8 cellular contexts compared by ENCODE assay signal in the genomic region with DNA sequence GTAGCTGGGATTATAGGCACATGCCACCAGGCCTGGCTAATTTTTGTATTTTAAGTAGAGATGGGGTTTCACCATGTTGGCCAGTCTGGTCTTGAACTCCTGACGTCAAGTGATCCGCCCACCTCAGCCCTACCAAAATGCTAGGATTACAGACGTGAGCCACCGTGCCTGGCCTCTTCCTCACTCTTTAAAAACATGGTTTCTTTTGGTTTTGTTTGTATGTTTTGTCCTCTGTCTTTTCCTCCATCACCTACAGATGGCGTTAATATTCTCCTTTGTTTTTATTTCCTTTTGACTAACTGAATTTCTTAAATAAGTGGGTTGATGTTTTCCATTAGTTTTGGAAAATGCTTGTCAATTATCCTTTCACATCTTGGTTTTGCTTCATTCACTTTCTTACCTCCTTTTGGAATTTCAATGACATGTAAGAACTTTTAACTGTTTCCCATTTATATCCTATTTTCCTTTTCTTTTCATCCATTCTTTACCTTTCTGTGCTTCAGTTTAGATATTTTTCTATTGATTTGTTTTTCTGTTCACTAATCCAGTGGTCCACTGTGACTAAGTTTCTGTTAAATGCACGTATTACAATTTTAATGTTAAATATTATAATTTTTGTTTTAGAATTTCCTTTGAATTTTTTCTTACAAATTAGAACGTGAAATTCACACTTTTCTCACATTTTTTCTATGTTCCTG.
DNase-seq lines count a peak whose midpoint lies in the region; ATAC-seq, FAIRE-seq and TF ChIP-seq lines count a peak whose summit lies in the region.

No MANE protein-coding gene starts in this region.

- no peak overlapping the region for H3K4me3 Mint-ChIP-seq in astrocyte (ENCODE audit: unreplicated experiment)

- H4K91ac ChIP-seq in mesenchymal stem cell (ENCODE audit: low read length) = no peak overlapping the region

- peaks cover 7% of the 10 kb centered on the region for H3K4me1 Mint-ChIP-seq in astrocyte (ENCODE audit: low read depth, unreplicated experiment)

- peaks cover 3% of the 10 kb centered on the region for H3K9me3 Mint-ChIP-seq in astrocyte (ENCODE audit: unreplicated experiment)

- H2BK5ac ChIP-seq in mesenchymal stem cell (ENCODE audit: low read depth, low read length, poor library complexity, severe bottlenecking) = no peak overlapping the region

- H2BK120ac ChIP-seq in mesenchymal stem cell (ENCODE audit: low read depth, low read length) = no peak overlapping the region

- H3K14ac ChIP-seq in mesenchymal stem cell (ENCODE audit: low read length in 2 of 2) = no peak overlapping the region

- no peak overlapping the region for H3K27ac Mint-ChIP-seq in astrocyte (ENCODE audit: unreplicated experiment)

- H3K4me1 ChIP-seq in DND-41 (ENCODE audit: insufficient read depth, low read length) = no peaks in the 10 kb centered on the region
- H3K4me1 ChIP-seq in astrocyte (ENCODE audit: insufficient read depth, low read length) = no peaks in the 10 kb centered on the region
- H3K4me1 ChIP-seq in mesenchymal stem cell (ENCODE audit: control insufficient read depth, insufficient read depth, low read depth, low read length) = no peaks in the 10 kb centered on the region

- H3K79me1 ChIP-seq in mesenchymal stem cell (replicated peaks; ENCODE audit: low read length, poor library complexity, severe bottlenecking) = no peaks in the 10 kb centered on the region

- H2AFZ ChIP-seq in DND-41 (ENCODE audit: low read depth, low read length) (no peak overlapping the region), astrocyte (ENCODE audit: low read depth, low read length) (no peak overlapping the region), mesenchymal stem cell (ENCODE audit: low read depth, low read length) (no peak overlapping the region)

- H3K4me3 ChIP-seq in DND-41 (ENCODE audit: low read depth in 1 of 2, low read length in 2 of 2) (no peak overlapping the region), HL-60 (replicated peaks; ENCODE audit: insufficient read depth, low read length) (no peak overlapping the region), astrocyte (ENCODE audit: insufficient read depth, low read depth, low read length) (no peak overlapping the region), mesenchymal stem cell (ENCODE audit: insufficient read depth in 1 of 2, low read depth in 1 of 2, low read length in 2 of 2) (no peak overlapping the region), WERI-Rb-1 (ENCODE audit: low read depth, low read length) (no peak overlapping the region)

- no peak overlapping the region for H3K4ac ChIP-seq in mesenchymal stem cell (ENCODE audit: low read depth in 1 of 2, low read length in 2 of 2)

- no CpG with 5 or more reads among the region's 7 CpGs for WGBS in mesenchymal stem cell

- H4K20me1 ChIP-seq in DND-41 (ENCODE audit: insufficient read depth, low read length) (no peaks in the 10 kb centered on the region), astrocyte (ENCODE audit: insufficient read depth, low read length) (no peaks in the 10 kb centered on the region)

- no peak overlapping the region for H2BK12ac ChIP-seq in mesenchymal stem cell (ENCODE audit: low read length in 2 of 2)

- FAIRE-seq in astrocyte (lab: Jason Lieb, UNC) = no peak

- no peaks in the 10 kb centered on the region for H3K79me2 ChIP-seq in DND-41 (ENCODE audit: insufficient read depth, low read length)
- no peaks in the 10 kb centered on the region for H3K79me2 ChIP-seq in astrocyte (ENCODE audit: insufficient read depth, low read length)

- no peak overlapping the region for H4K8ac ChIP-seq in mesenchymal stem cell (ENCODE audit: low read length)

- no peak overlapping the region for H3K23ac ChIP-seq in mesenchymal stem cell (ENCODE audit: low read length in 2 of 2)

- no peaks in the 10 kb centered on the region for H3K36me3 ChIP-seq in DND-41 (ENCODE audit: insufficient read depth, low read length)
- H3K36me3 ChIP-seq in astrocyte (ENCODE audit: insufficient read depth, low read length) = no peaks in the 10 kb centered on the region
- no peaks in the 10 kb centered on the region for H3K36me3 ChIP-seq in mesenchymal stem cell (ENCODE audit: control insufficient read depth in 1 of 2, insufficient read depth in 2 of 2, low read depth in 1 of 2, low read length in 2 of 2)
- H3K36me3 ChIP-seq in WERI-Rb-1 = no peaks in the 10 kb centered on the region

- H3K9ac ChIP-seq in DND-41 (ENCODE audit: low read depth, low read length) (no peak overlapping the region), astrocyte (ENCODE audit: low read length) (no peak overlapping the region), mesenchymal stem cell (ENCODE audit: low read length) (no peak overlapping the region)

- TF ChIP-seq CTCF in DND-41 (IDR thresholded peaks at IDR 0.05; ENCODE audit: borderline replicate concordance, extremely low read depth, low read length, poor library complexity, severe bottlenecking) = peak; percentile 50
- TF ChIP-seq CTCF in HL-60 (IDR thresholded peaks at IDR 0.05; ENCODE audit: insufficient read depth, low read length) = peak; percentile 6
- peak; percentile 31 for TF ChIP-seq CTCF in astrocyte (IDR thresholded peaks at IDR 0.05; ENCODE audit: insufficient read depth, low read depth, low read length)
- TF ChIP-seq CTCF in WERI-Rb-1 (IDR thresholded peaks at IDR 0.05; ENCODE audit: low read depth, low read length) = no peak

- H3K27me3 ChIP-seq in DND-41 (ENCODE audit: insufficient read depth, low read length, poor library complexity) (peaks cover 24% of the 10 kb centered on the region), HL-60 (ENCODE audit: insufficient read depth, poor library complexity, severe bottlenecking) (no peaks in the 10 kb centered on the region), astrocyte (ENCODE audit: insufficient read depth, low read length) (peaks cover 3% of the 10 kb centered on the region), mesenchymal stem cell (ENCODE audit: control insufficient read depth in 1 of 2, insufficient read depth in 1 of 2, low read length in 2 of 2) (peaks cover 23 to 26% of the 10 kb centered on the region in 2 experiments), WERI-Rb-1 (ENCODE audit: insufficient read depth, low read depth, severe bottlenecking) (no peaks in the 10 kb centered on the region)

- no peak overlapping the region for H3K4me2 ChIP-seq in DND-41 (ENCODE audit: insufficient read depth, low read length)
- H3K4me2 ChIP-seq in astrocyte (ENCODE audit: low read length) = no peak overlapping the region
- no peak overlapping the region for H3K4me2 ChIP-seq in mesenchymal stem cell (ENCODE audit: low read length, poor library complexity, severe bottlenecking)

- H3K9me3 ChIP-seq in DND-41 (ENCODE audit: insufficient read depth, low read length, severe bottlenecking) = no peaks in the 10 kb centered on the region
- no peaks in the 10 kb centered on the region for H3K9me3 ChIP-seq in astrocyte (ENCODE audit: insufficient read depth, low read depth, low read length)
- H3K9me3 ChIP-seq in mesenchymal stem cell (ENCODE audit: control insufficient read depth, low read length) = no peaks in the 10 kb centered on the region
- H3K9me3 ChIP-seq in WERI-Rb-1 (ENCODE audit: severe bottlenecking) = no peaks in the 10 kb centered on the region

- no peak overlapping the region for H2BK15ac ChIP-seq in mesenchymal stem cell (ENCODE audit: low read depth, poor library complexity, severe bottlenecking)

- peaks cover 36% of the 10 kb centered on the region for H3K27me3 Mint-ChIP-seq in astrocyte (ENCODE audit: low read depth, unreplicated experiment)

- no peak overlapping the region for H3K18ac ChIP-seq in mesenchymal stem cell (ENCODE audit: low read depth in 1 of 2, low read length in 2 of 2)

- DNase-seq in DND-41 (no peak), HL-60 (ENCODE audit: low read depth in 1 of 2, low spot score in 1 of 2) (no peak), astrocyte (ENCODE audit: low read depth) (no peak), mesenchymal stem cell (peak; percentile 35), WERI-Rb-1 (no peak), SHP77 treated with DMSO at 0.1 percent for 48 hours (lab: John Stamatoyannopoulos, UW) (no peak), NCI-H1436 treated with DMSO at 0.1 percent for 48 hours (lab: John Stamatoyannopoulos, UW) (no peak)

- no peaks in the 10 kb centered on the region for H3K36me3 Mint-ChIP-seq in astrocyte (ENCODE audit: low read depth, unreplicated experiment)

- H3K27ac ChIP-seq in DND-41 (ENCODE audit: low read length) (no peak overlapping the region), HL-60 (replicated peaks) (no peak overlapping the region), astrocyte (ENCODE audit: low read depth, low read length) (no peak overlapping the region), mesenchymal stem cell (ENCODE audit: low read length, poor library complexity, severe bottlenecking) (no peak overlapping the region), WERI-Rb-1 (no peak overlapping the region)

- no peak overlapping the region for H2AK5ac ChIP-seq in mesenchymal stem cell (ENCODE audit: low read length, severe bottlenecking)

- ATAC-seq in DND-41 (ENCODE audit: insufficient read depth, low read depth) (no peak), HG02642 (IDR thresholded peaks at IDR 0.05; ENCODE audit: poor library complexity, unreplicated experiment) (no peak)
